7 cellular contexts compared by ENCODE assay signal in genomic region chr9:105522618-105523385, GRCh38. TPM values are rescaled to one million over a fixed set of nuclear protein-coding genes. Genes with fewer than 3 reads are reported as not detected.
A peak's percentile ranks its signal among the peaks of the same experiment; 100 is the strongest.
DNase-seq lines count a peak whose midpoint lies in the region; ATAC-seq, FAIRE-seq and TF ChIP-seq lines count a peak whose summit lies in the region.
"Not testable (repeated sequence)": the region's sequence is repeated elsewhere in the genome, so short reads cannot be mapped to it uniquely, and the experiment has no call there.

No MANE protein-coding gene starts in this region.

- TF ChIP-seq EP300 in K562 (IDR thresholded peaks at IDR 0.05; ENCODE audit: low read length) = not testable (repeated sequence)

- H3K4me1 ChIP-seq in K562 (replicated peaks in 1 of 2; ENCODE audit: control insufficient read depth in 2 of 2, insufficient read depth in 2 of 2, low read length in 2 of 2) = not testable (repeated sequence)

- POLR2A ChIA-PET in K562 (lab: Yijun Ruan, JAX) = not testable (repeated sequence)

- H2AFZ ChIP-seq in K562 (ENCODE audit: low read depth, low read length) = not testable (repeated sequence)

- FAIRE-seq in K562 (lab: Jason Lieb, UNC) = not testable (repeated sequence)

- TF ChIP-seq POLR2A in K562 (conservative IDR thresholded peaks at IDR 0.05) = not testable (repeated sequence)

- not testable (repeated sequence) for H3K9me1 ChIP-seq in K562 (ENCODE audit: control insufficient read depth, insufficient read depth, low read length)

- H3K79me2 ChIP-seq in K562 (ENCODE audit: control insufficient read depth, insufficient read depth, low read length) = not testable (repeated sequence)

- H3K27ac ChIP-seq in K562 (ENCODE audit: extremely low read depth, low read depth, low read length) = not testable (repeated sequence)

- H3K4me2 ChIP-seq in K562 (ENCODE audit: insufficient read depth, low read length) = not testable (repeated sequence)

- DNase-seq in K562 (ENCODE audit: extremely low read depth in 1 of 4, low spot score in 3 of 4) = not testable (repeated sequence)

- BruUV-seq in K562 (replicated peaks; lab: Mats Ljungman, UMichigan) = not testable (repeated sequence)

- H3K9me3 ChIP-seq in K562 (replicated peaks; ENCODE audit: control insufficient read depth, insufficient read depth, low read depth, low read length) = not testable (repeated sequence)

- not testable (repeated sequence) for H3K36me3 ChIP-seq in K562 (ENCODE audit: control insufficient read depth, insufficient read depth, low read length)

- H4K20me1 ChIP-seq in K562 (replicated peaks; ENCODE audit: control insufficient read depth, insufficient read depth, low read length) = not testable (repeated sequence)

- not testable (repeated sequence) for H3K4me3 ChIP-seq in K562

- not testable (repeated sequence) for TF ChIP-seq RAD21 in K562 (CRISPR knock-in tag; conservative IDR thresholded peaks at IDR 0.05 in 1 of 2, IDR thresholded peaks at IDR 0.05 in 1 of 2)

- ATAC-seq in GM18858 (IDR thresholded peaks at IDR 0.05; ENCODE audit: unreplicated experiment) (peak; percentile 89), GM19438 (IDR thresholded peaks at IDR 0.05; ENCODE audit: low read depth, unreplicated experiment) (peak; percentile 51), GM21717 (IDR thresholded peaks at IDR 0.05; ENCODE audit: unreplicated experiment) (peak; percentile 92), HG02884 (IDR thresholded peaks at IDR 0.05; ENCODE audit: unreplicated experiment) (peak; percentile 89), HG03159 (IDR thresholded peaks at IDR 0.05; ENCODE audit: unreplicated experiment) (peak; percentile 68), HG03565 (IDR thresholded peaks at IDR 0.05; ENCODE audit: unreplicated experiment) (peak; percentile 91)
- ATAC-seq in K562 = not testable (repeated sequence)

- H3K9ac ChIP-seq in K562 (ENCODE audit: insufficient read depth in 1 of 2, low read depth in 2 of 2, low read length in 2 of 2) = not testable (repeated sequence)

- in situ Hi-C loops in K562 (cut with MboI) = not testable (repeated sequence)

- not testable (repeated sequence) for TF ChIP-seq CTCF in K562 (IDR thresholded peaks at IDR 0.05 in 2 of 3, conservative IDR thresholded peaks at IDR 0.05 in 1 of 3; ENCODE audit: insufficient read depth in 2 of 3, low read depth in 1 of 3, low read length in 3 of 3)

- intact Hi-C loops in K562 (cut with micrococcal nuclease) = not testable (repeated sequence)

- not testable (repeated sequence) for H3K27me3 ChIP-seq in K562 (ENCODE audit: control insufficient read depth in 2 of 2, insufficient read depth in 2 of 2, low read length in 2 of 2)

- 63% methylated on average over 9 of the region's 10 CpGs for WGBS in K562 (ENCODE audit: insufficient coverage, low coverage, missing lambda C conversion rate)

- CTCF ChIA-PET in K562 (lab: Yijun Ruan, JAX; ENCODE audit: low intra/inter-chr PET ratio) = not testable (repeated sequence)

TF ChIP-seq in K562, 482 proteins besides CTCF, POLR2A, EP300 and RAD21:
- 0 out of 2 replicates have a peak, but pooled peaks have one; percentile 12 for TF ChIP-seq MGA (IDR thresholded peaks at IDR 0.05)

RNA-seq across cellular contexts. Expression of gene FKTN, which starts 35.1 kb away (rescaled TPM):
- total RNA-seq in K562 (2011; cell fraction: chromatin; rRNA removed; ENCODE audit: low replicate concordance) = 13.5 and 45.9 TPM in 2 replicates
- total RNA-seq in K562 (2011; cell fraction: nucleolus; rRNA removed) = 2.3 and 10.0 TPM in 2 replicates
- 13.3 and 19.0 TPM in 2 replicates for total RNA-seq in K562 (2011; cell fraction: nucleoplasm; rRNA removed)
- 5.3 and 5.4 TPM in 2 replicates for total RNA-seq in K562 (2014; rRNA removed)
- 16.3 and 18.3 TPM in 2 replicates for total RNA-seq in K562 (2014; rRNA removed; fragmentation: Illumina TruSeq; extraction: Trizol)
- total RNA-seq in K562 (2015; rRNA removed; fragmentation: Illumina TruSeq; extraction: Trizol) = 9.5 and 11.4 TPM in 2 replicates
- total RNA-seq in K562 (2021) = 10.1 and 10.4 TPM in 2 replicates
- polyA plus RNA-seq in K562 (2011; rRNA removed) = 8.4 and 13.9 TPM in 2 replicates
- 1.6 and 2.3 TPM in 2 replicates for polyA plus RNA-seq in K562 (2011; cell fraction: cytosol; rRNA removed)
- 15.2 and 15.7 TPM in 2 replicates for polyA plus RNA-seq in K562 (2011; cell fraction: nucleus; rRNA removed)
- 6.1 and 9.0 TPM in 2 replicates for polyA plus RNA-seq in K562 (2012)
- 10.5 and 12.6 TPM in 2 replicates for polyA plus RNA-seq in K562 (2014; fragmentation: Illumina TruSeq; extraction: Trizol)
- polyA plus RNA-seq in K562 (2014; fragmentation: Nextera tagmentation; extraction: Ambion mirVana) = 1 to 10 TPM; 5.9 to 6.0 TPM
- 7.5 and 7.9 TPM in 2 replicates for polyA plus RNA-seq in K562 (2014; rRNA removed)
- 18.7 and 22.8 TPM in 2 replicates for polyA minus RNA-seq in K562 (2011; rRNA and poly(A)+ RNA removed)
- polyA minus RNA-seq in K562 (2011; cell fraction: cytosol; rRNA and poly(A)+ RNA removed) = 4.2 and 6.0 TPM in 2 replicates
- polyA minus RNA-seq in K562 (2011; cell fraction: nucleus; rRNA and poly(A)+ RNA removed) = 12.1 and 22.5 TPM in 2 replicates
